Comparison of ENCODE assay signal across 8 cellular contexts in the genomic region with DNA sequence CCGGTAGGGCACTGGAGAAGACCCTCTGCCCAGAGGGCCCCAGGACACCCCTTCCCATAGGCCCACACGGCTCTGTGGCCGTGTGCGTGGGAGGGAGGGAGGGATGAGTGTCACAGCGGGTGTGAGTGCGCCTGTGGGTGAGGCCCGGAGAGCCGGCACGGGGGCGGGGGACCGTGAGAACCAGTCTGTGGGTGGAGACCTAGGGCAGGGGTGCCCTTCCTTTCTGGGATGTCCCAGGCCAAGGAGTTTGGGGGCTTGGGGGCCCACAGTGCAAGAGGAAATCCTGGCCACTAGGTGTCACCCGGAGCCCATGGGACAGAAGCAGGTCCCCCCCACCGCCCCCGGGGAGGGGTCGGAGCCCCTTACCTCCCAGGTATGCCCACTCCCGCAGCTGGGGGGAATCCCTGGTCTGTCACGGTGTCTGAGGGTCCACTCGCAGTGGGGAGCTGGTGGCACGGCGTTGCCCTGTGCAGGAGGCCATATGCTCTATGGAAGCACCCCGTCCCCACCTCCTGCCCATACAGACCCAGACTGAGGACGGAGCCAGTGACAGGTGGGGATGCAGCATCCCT. TPM values are rescaled to one million over a fixed set of nuclear protein-coding genes. Genes with fewer than 3 reads are reported as not detected.
DNase-seq lines count a peak whose midpoint lies in the region; ATAC-seq and TF ChIP-seq lines count a peak whose summit lies in the region.

No MANE protein-coding gene starts in this region.

- no peak overlapping the region for H2AFZ ChIP-seq in OCI-LY7 (ENCODE audit: low read length)

- no peaks in the 10 kb centered on the region for H3K4me1 ChIP-seq in OCI-LY7 (ENCODE audit: insufficient read depth, low read length, poor library complexity, severe bottlenecking)
- H3K4me1 ChIP-seq in endodermal cell (ENCODE audit: control insufficient read depth, insufficient read depth, low read length), result no peaks in the 10 kb centered on the region
- H3K4me1 ChIP-seq in ovary (ENCODE audit: insufficient read depth), result no peaks in the 10 kb centered on the region

- no TSS peak for BruUV-seq in OCI-LY7 (replicated peaks; lab: Mats Ljungman, UMichigan)

- no peaks in the 10 kb centered on the region for H3K9me2 ChIP-seq in OCI-LY7 (ENCODE audit: insufficient read depth, low read length)

- H3K9me3 ChIP-seq in OCI-LY7 (ENCODE audit: low read length) (peaks cover 5% of the 10 kb centered on the region), endodermal cell (ENCODE audit: control insufficient read depth, low read length) (peaks cover 8% of the 10 kb centered on the region), ovary (no peaks in the 10 kb centered on the region)

- H3K4me2 ChIP-seq in OCI-LY7 (ENCODE audit: low read length), result no peak overlapping the region

- H3K79me2 ChIP-seq in OCI-LY7 (ENCODE audit: insufficient read depth, low read depth, low read length), result no peaks in the 10 kb centered on the region

- no peak overlapping the region for H3K27ac Mint-ChIP-seq in endodermal cell

- no peaks in the 10 kb centered on the region for H3K36me3 Mint-ChIP-seq in endodermal cell (ENCODE audit: low read depth)

- CTCF ChIA-PET in OCI-LY7 (lab: Charles Lee; ENCODE audit: unreplicated experiment), result interaction anchor here (0.6 kb wide), 1 partner anchor 171 kb away, joined by 18 read pairs; no protein-coding TSS in a partner anchor

- no peak overlapping the region for H3K4me3 ChIP-seq in OCI-LY7 (ENCODE audit: low read depth, low read length, poor library complexity, severe bottlenecking)
- H3K4me3 ChIP-seq in endodermal cell (ENCODE audit: low read length), result no peak overlapping the region
- H3K4me3 ChIP-seq in ovary, result no peak overlapping the region

- H3K27ac ChIP-seq in OCI-LY7 (ENCODE audit: low read depth, low read length, poor library complexity, severe bottlenecking) (no peak overlapping the region), endodermal cell (ENCODE audit: low read depth, low read length) (no peak overlapping the region), ovary (no peak overlapping the region)

- H3K4me3 Mint-ChIP-seq in endodermal cell, result no peak overlapping the region

- no peaks in the 10 kb centered on the region for H4K20me1 ChIP-seq in OCI-LY7 (ENCODE audit: insufficient read depth, low read length)

- H3K27me3 ChIP-seq in endodermal cell (ENCODE audit: control insufficient read depth, insufficient read depth, low read length, poor library complexity, severe bottlenecking) (no peaks in the 10 kb centered on the region), ovary (no peaks in the 10 kb centered on the region)

- TF ChIP-seq EP300 in ovary (IDR thresholded peaks at IDR 0.05), result no peak

- intact Hi-C loops in OCI-LY7 (cut with micrococcal nuclease; ENCODE audit: unreplicated experiment), result loop anchor here (1.0 kb wide), 1 partner anchor 166 kb away; no protein-coding TSS in a partner anchor
- intact Hi-C loops in ovary (cut with DNase I), result loop anchor here in 3 of 4 donors (5.0 to 10.0 kb wide), 3 partner anchors 166 to 533 kb away; no protein-coding TSS in a partner anchor

- ATAC-seq in HG03439 (IDR thresholded peaks at IDR 0.05; ENCODE audit: unreplicated experiment) (no peak), HG02642 (IDR thresholded peaks at IDR 0.05; ENCODE audit: poor library complexity, unreplicated experiment) (no peak), HG03045 (IDR thresholded peaks at IDR 0.05; ENCODE audit: unreplicated experiment) (no peak)

- H3K4me1 Mint-ChIP-seq in endodermal cell, result no peaks in the 10 kb centered on the region

- TF ChIP-seq CTCF in GM10266 (IDR thresholded peaks at IDR 0.05; ENCODE audit: control insufficient read depth, insufficient read depth, low read depth, missing control alignments) (peak; percentile 62), OCI-LY7 (conservative IDR thresholded peaks at IDR 0.05; ENCODE audit: low read length) (peak; percentile 76), endodermal cell (conservative IDR thresholded peaks at IDR 0.05) (peak; percentile 83), ovary (IDR thresholded peaks at IDR 0.05) (peak; percentile 13 to 46 (median 21))

- peaks cover 12% of the 10 kb centered on the region for H3K9me3 Mint-ChIP-seq in endodermal cell

- WGBS in endodermal cell (ENCODE audit: insufficient coverage in 1 of 2, insufficient read length in 1 of 2), 2 experiments, result 42 to 61% methylated on average over 12 to 22 of the region's 22 CpGs
- 4 to 12% (median 4%) methylated on average over 15 to 22 of the region's 22 CpGs for WGBS in ovary, 3 donors

- DNase-seq in GM10266 (ENCODE audit: extremely low spot score) (no peak), OCI-LY7 (ENCODE audit: low spot score) (peak; percentile 29), endodermal cell (no peak), ovary (no peak), NCI-H748 treated with DMSO at 0.1 percent for 48 hours (lab: John Stamatoyannopoulos, UW) (no peak)

- H3K27me3 Mint-ChIP-seq in endodermal cell (ENCODE audit: insufficient read depth), result peaks cover 4% of the 10 kb centered on the region

- POLR2A ChIA-PET in OCI-LY7 (lab: Charles Lee), result no interaction called here

- H3K9ac ChIP-seq in endodermal cell (ENCODE audit: extremely low read depth, low read length, poor library complexity, severe bottlenecking), result no peak overlapping the region

- no peak for TF ChIP-seq POLR2A in ovary (IDR thresholded peaks at IDR 0.05)

- H3K36me3 ChIP-seq in OCI-LY7 (ENCODE audit: insufficient read depth, low read length), result no peaks in the 10 kb centered on the region
- H3K36me3 ChIP-seq in endodermal cell (ENCODE audit: control insufficient read depth, insufficient read depth, low read length), result no peaks in the 10 kb centered on the region
- no peaks in the 10 kb centered on the region for H3K36me3 ChIP-seq in ovary

RNA-seq across cellular contexts. Expression of a gene that starts 16.0 kb away (rescaled TPM):
- not detected in 2 replicates for total RNA-seq in OCI-LY7 (2014; rRNA removed; shearing (Covaris generic))
- total RNA-seq in OCI-LY7 (2022) (not detected in 2 replicates), endodermal cell (under 1 TPM in 1 of 2 donors, not detected in 1; 0.35 TPM), ovary (not detected)
- polyA plus RNA-seq in endodermal cell (2013, experiment 1 of 2), result 1.6 TPM
- polyA plus RNA-seq in endodermal cell (2013, experiment 2 of 2), result 0.95 TPM
- not detected for polyA plus RNA-seq in ovary

RNA-seq across cellular contexts. Expression of a gene that starts 47.5 kb away (rescaled TPM):
- not detected in 2 replicates for total RNA-seq in OCI-LY7 (2014; rRNA removed; shearing (Covaris generic))
- total RNA-seq in OCI-LY7 (2022), result not detected in 2 replicates
- 10 to 100 TPM; 21.2 to 34.4 TPM for total RNA-seq in endodermal cell
- 34.1 TPM for polyA plus RNA-seq in endodermal cell (2013, experiment 1 of 2)
- polyA plus RNA-seq in endodermal cell (2013, experiment 2 of 2), result 28.8 TPM
- 100 to 1,000 TPM in 4 of 7 donors, 10 to 100 TPM in 3; 43.7 to 138 (median 107) TPM for total RNA-seq in ovary
- polyA plus RNA-seq in ovary, result 10 to 100 TPM in 1 of 2 donors, 1 to 10 TPM in 1; 1.2 to 76.1 TPM

Comparison
In these comparisons a context has a peak if more than half of its experiments do, and no peak if none do; other contexts are left out.
1. CTCF ChIP-seq: peak in every context shown above with its lines; median percentile 83 in endodermal cell; 76 in OCI-LY7; 62 in GM10266; 21 in ovary.
2. RNA of a gene that starts 47.5 kb away (total RNA-seq): 43.7 to 138 TPM in ovary and 21.2 to 34.4 TPM in endodermal cell; not detected in OCI-LY7; every median in the first group is over 10 times any median in the second.